17 cellular contexts compared by ENCODE assay signal in the genomic region with DNA sequence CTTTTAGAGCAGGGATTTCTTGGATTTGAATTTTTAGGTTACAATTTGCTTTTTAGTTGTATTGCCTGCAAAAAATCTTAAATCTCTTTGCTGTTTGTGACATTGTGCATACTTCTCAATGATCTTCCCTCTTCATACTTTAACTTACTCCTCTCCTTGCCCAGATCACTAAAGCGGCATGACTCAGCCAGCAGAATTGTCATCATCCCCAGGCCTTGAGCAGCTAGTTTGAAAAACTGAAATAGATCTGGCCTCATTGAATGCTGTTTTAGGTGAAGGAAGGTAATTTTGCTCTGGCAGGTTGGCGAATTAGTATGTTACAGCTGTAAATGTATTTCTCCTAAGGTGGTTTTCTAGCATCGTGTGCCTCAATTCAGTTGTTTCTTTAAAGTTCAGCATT.
"Had no signal": no experiment of that assay in that cellular context is flagged by ENCODE, and none has a peak within 500 bp of the region (broad histone marks: within the 10 kb centered on the region; RNA-seq: fewer than 3 reads in every experiment).

No MANE protein-coding gene starts in this region.

- H3K9me3 Mint-ChIP-seq: nephron progenitor cell; stimulated activated naive B cell treated with anti-CD40 and anti-IgM and Interleukin-4, amounts not matched to agents 10 μg/mL and 1 μg/mL and 100 μg/mL, for 72 hours; stimulated activated naive CD8-positive, alpha-beta T cell treated with anti-CD3 and anti-CD28 coated beads, Interleukin-15, amount 100 ng/mL, for 72 hours had no signal

- H3K4me1 ChIP-seq: colonic mucosa, psoas muscle, right lobe of liver, transverse colon had no signal

- H3K36me3 ChIP-seq: colonic mucosa, right lobe of liver, transverse colon had no signal

- H3K4me3 Mint-ChIP-seq: immature natural killer cell; naive thymus-derived CD4-positive, alpha-beta T cell; nephron progenitor cell; stimulated activated naive B cell treated with anti-CD40 and anti-IgM and Interleukin-4, amounts not matched to agents 10 μg/mL and 1 μg/mL and 100 μg/mL, for 72 hours; stimulated activated naive CD8-positive, alpha-beta T cell treated with anti-CD3 and anti-CD28 coated beads, Interleukin-15, amount 100 ng/mL, for 72 hours had no signal

- ATAC-seq: naive thymus-derived CD4-positive, alpha-beta T cell; psoas muscle; right lobe of liver; stimulated activated naive B cell treated with anti-CD40 and anti-IgM and Interleukin-4, amounts not matched to agents 10 μg/mL and 1 μg/mL and 100 μg/mL, for 72 hours; stimulated activated naive CD8-positive, alpha-beta T cell treated with anti-CD3 and anti-CD28 coated beads, Interleukin-15, amount 100 ng/mL, for 72 hours had no signal

- H3K36me3 Mint-ChIP-seq: immature natural killer cell; naive thymus-derived CD4-positive, alpha-beta T cell; stimulated activated naive B cell treated with anti-CD40 and anti-IgM and Interleukin-4, amounts not matched to agents 10 μg/mL and 1 μg/mL and 100 μg/mL, for 72 hours had no signal

- H3K9me3 ChIP-seq: colonic mucosa, psoas muscle, right lobe of liver, testis, transverse colon had no signal

- H3K27ac Mint-ChIP-seq: immature natural killer cell; naive thymus-derived CD4-positive, alpha-beta T cell; nephron progenitor cell; stimulated activated naive B cell treated with anti-CD40 and anti-IgM and Interleukin-4, amounts not matched to agents 10 μg/mL and 1 μg/mL and 100 μg/mL, for 72 hours; stimulated activated naive CD8-positive, alpha-beta T cell treated with anti-CD3 and anti-CD28 coated beads, Interleukin-15, amount 100 ng/mL, for 72 hours had no signal

- H3K27me3 ChIP-seq: colonic mucosa, right lobe of liver, testis, transverse colon had no signal

- H3K4me3 ChIP-seq: colonic mucosa, psoas muscle, right lobe of liver, testis, transverse colon had no signal

- H3K4me1 Mint-ChIP-seq: immature natural killer cell; naive thymus-derived CD4-positive, alpha-beta T cell; stimulated activated naive B cell treated with anti-CD40 and anti-IgM and Interleukin-4, amounts not matched to agents 10 μg/mL and 1 μg/mL and 100 μg/mL, for 72 hours; stimulated activated naive CD8-positive, alpha-beta T cell treated with anti-CD3 and anti-CD28 coated beads, Interleukin-15, amount 100 ng/mL, for 72 hours had no signal

- DNase-seq: colonic mucosa; effector CD8-positive, alpha-beta T cell; immature natural killer cell; kidney; left cardiac atrium; mesendoderm; naive thymus-derived CD4-positive, alpha-beta T cell; nephron progenitor cell; psoas muscle; retina; right lobe of liver; stimulated activated CD4-positive, alpha-beta T cell treated with anti-CD3 and anti-CD28 coated beads, Interleukin-2, amount 100 ng/mL, for 24 hours; stimulated activated CD4-positive, alpha-beta T cell treated with anti-CD3 and anti-CD28 coated beads, Interleukin-4, amount 100 ng/mL, for 4 hours; stimulated activated naive B cell treated with anti-CD40 and anti-IgM and Interleukin-4, amounts not matched to agents 10 μg/mL and 1 μg/mL and 100 μg/mL, for 72 hours; stimulated activated naive CD8-positive, alpha-beta T cell treated with anti-CD3 and anti-CD28 coated beads, Interleukin-15, amount 100 ng/mL, for 72 hours; testis; transverse colon had no signal

- H3K27me3 Mint-ChIP-seq: stimulated activated naive B cell treated with anti-CD40 and anti-IgM and Interleukin-4, amounts not matched to agents 10 μg/mL and 1 μg/mL and 100 μg/mL, for 72 hours; stimulated activated naive CD8-positive, alpha-beta T cell treated with anti-CD3 and anti-CD28 coated beads, Interleukin-15, amount 100 ng/mL, for 72 hours had no signal

- H3K27ac ChIP-seq: colonic mucosa, psoas muscle, right lobe of liver, testis, transverse colon had no signal
